Comparison of ENCODE assay signal across 10 cellular contexts in the genomic region with DNA sequence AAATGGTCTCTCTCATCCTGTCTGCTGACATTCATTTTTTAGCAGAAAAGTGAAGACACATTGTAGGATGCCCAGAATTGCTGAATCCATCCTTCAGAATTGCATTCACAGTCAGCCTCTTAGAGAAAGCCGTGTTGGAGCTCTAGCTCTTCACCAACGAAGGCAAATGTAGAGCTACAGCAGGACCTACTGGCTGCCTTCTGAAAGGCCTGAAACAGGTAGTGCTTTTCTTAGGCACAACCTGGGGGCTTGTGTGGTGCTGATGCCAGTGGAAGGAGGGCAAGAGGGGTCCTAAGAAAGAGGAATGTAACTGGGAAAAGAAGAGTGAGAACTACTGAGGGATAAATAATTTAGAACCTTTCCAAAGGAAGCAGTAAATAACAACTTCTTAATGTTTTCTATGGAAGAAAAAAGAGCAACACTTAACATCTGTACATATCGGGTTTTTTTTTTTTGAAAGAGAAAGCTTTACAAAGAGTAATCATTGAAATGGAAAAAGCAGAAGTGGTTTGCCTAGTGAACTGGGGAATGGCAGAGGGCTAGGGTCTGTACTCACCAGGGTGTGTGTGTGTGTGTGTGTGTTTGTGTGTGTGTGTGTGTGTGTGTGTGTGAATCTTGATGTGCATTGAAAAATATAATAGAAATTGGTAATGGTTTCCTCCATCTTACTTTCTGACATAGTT.
DNase-seq lines count a peak whose midpoint lies in the region; ATAC-seq and TF ChIP-seq lines count a peak whose summit lies in the region.
"Had no signal": no experiment of that assay in that cellular context is flagged by ENCODE, and none has a peak within 500 bp of the region (broad histone marks: within the 10 kb centered on the region; RNA-seq: fewer than 3 reads in every experiment).

No MANE protein-coding gene starts in this region.

- no peak overlapping the region for H3K23ac ChIP-seq in mesenchymal stem cell (ENCODE audit: low read length in 2 of 2)

- no peak overlapping the region for H2BK5ac ChIP-seq in mesenchymal stem cell (ENCODE audit: low read depth, low read length, poor library complexity, severe bottlenecking)

- peak; percentile 10 for TF ChIP-seq CTCF in GM06990 (IDR thresholded peaks at IDR 0.05; ENCODE audit: insufficient read depth, low read length, poor library complexity, severe bottlenecking)
- no peak for TF ChIP-seq CTCF in Peyer's patch (IDR thresholded peaks at IDR 0.05)

- no peaks in the 10 kb centered on the region for H3K4me1 Mint-ChIP-seq in activated T-helper 17 cell treated with anti-CD3 and anti-CD28 coated beads, Interleukin-2, amount 50 U/mL, for 72 hours

- no peak overlapping the region for H2BK120ac ChIP-seq in mesenchymal stem cell (ENCODE audit: low read depth, low read length)

- no peak overlapping the region for H3K4me2 ChIP-seq in mesenchymal stem cell (ENCODE audit: low read length, poor library complexity, severe bottlenecking)

- WGBS in mesenchymal stem cell = 90% methylated on average over 3 of the region's 3 CpGs

- no peak overlapping the region for H3K27ac Mint-ChIP-seq in activated T-helper 17 cell treated with anti-CD3 and anti-CD28 coated beads, Interleukin-2, amount 50 U/mL, for 72 hours

- no peaks in the 10 kb centered on the region for H3K36me3 ChIP-seq in GM06990 (ENCODE audit: control insufficient read depth, insufficient read depth, low read length)
- no peaks in the 10 kb centered on the region for H3K36me3 ChIP-seq in Peyer's patch
- no peaks in the 10 kb centered on the region for H3K36me3 ChIP-seq in mesenchymal stem cell (ENCODE audit: control insufficient read depth in 1 of 2, insufficient read depth in 2 of 2, low read depth in 1 of 2, low read length in 2 of 2)
- H3K36me3 ChIP-seq: sigmoid colon, transverse colon had no signal

- DNase-seq in GM06990 (ENCODE audit: extremely low read depth, insufficient read length) (peak; percentile 25), Peyer's patch (peak in 2 of 3 donors; percentile 42 to 63), NCI-H2196 treated with DMSO at 0.1 percent for 48 hours (lab: John Stamatoyannopoulos, UW; ENCODE audit: unreplicated experiment) (no peak), NCI-H146 treated with DMSO at 0.1 percent for 48 hours (lab: John Stamatoyannopoulos, UW; ENCODE audit: unreplicated experiment) (no peak), mesenchymal stem cell (no peak)
- DNase-seq: sigmoid colon, transverse colon had no signal

- no peak overlapping the region for H2AFZ ChIP-seq in mesenchymal stem cell (ENCODE audit: low read depth, low read length)

- no peak overlapping the region for H4K8ac ChIP-seq in mesenchymal stem cell (ENCODE audit: low read length)

- H3K4me3 Mint-ChIP-seq in activated T-helper 17 cell treated with anti-CD3 and anti-CD28 coated beads, Interleukin-2, amount 50 U/mL, for 72 hours = no peak overlapping the region

- H3K27ac ChIP-seq in Peyer's patch (peak overlapping the region in 1 of 4 donors; percentile 39), mesenchymal stem cell (ENCODE audit: low read length, poor library complexity, severe bottlenecking) (no peak overlapping the region)
- H3K27ac ChIP-seq: sigmoid colon, transverse colon had no signal

- no peaks in the 10 kb centered on the region; the same call in 1 of the 2 replicates for H3K27me3 ChIP-seq in GM06990 (replicated peaks; ENCODE audit: control insufficient read depth, insufficient read depth, low read length)
- H3K27me3 ChIP-seq in Peyer's patch = no peaks in the 10 kb centered on the region
- no peaks in the 10 kb centered on the region for H3K27me3 ChIP-seq in mesenchymal stem cell (ENCODE audit: control insufficient read depth in 1 of 2, insufficient read depth in 1 of 2, low read length in 2 of 2)
- H3K27me3 ChIP-seq: sigmoid colon, transverse colon had no signal

- no peak overlapping the region for H4K91ac ChIP-seq in mesenchymal stem cell (ENCODE audit: low read length)

- H3K4me3 ChIP-seq in GM06990 (replicated peaks; ENCODE audit: low read depth, low read length) (no peak overlapping the region), Peyer's patch (no peak overlapping the region), mesenchymal stem cell (ENCODE audit: insufficient read depth in 1 of 2, low read depth in 1 of 2, low read length in 2 of 2) (no peak overlapping the region)
- H3K4me3 ChIP-seq: sigmoid colon, transverse colon had no signal

- H2AK5ac ChIP-seq in mesenchymal stem cell (ENCODE audit: low read length, severe bottlenecking) = no peak overlapping the region

- H3K9me3 ChIP-seq in Peyer's patch = no peaks in the 10 kb centered on the region
- no peaks in the 10 kb centered on the region for H3K9me3 ChIP-seq in mesenchymal stem cell (ENCODE audit: control insufficient read depth, low read length)
- H3K9me3 ChIP-seq: sigmoid colon, transverse colon had no signal

- H3K18ac ChIP-seq in mesenchymal stem cell (ENCODE audit: low read depth in 1 of 2, low read length in 2 of 2) = no peak overlapping the region

- ATAC-seq in GM19467 (IDR thresholded peaks at IDR 0.05; ENCODE audit: unreplicated experiment) (peak; percentile 84), HG03097 (IDR thresholded peaks at IDR 0.05; ENCODE audit: low FRiP score, unreplicated experiment) (peak; percentile 97)
- ATAC-seq in activated T-helper 17 cell treated with anti-CD3 and anti-CD28 coated beads, Interleukin-2, amount 50 U/mL, for 72 hours (replicated peaks) = no peak

- H3K36me3 Mint-ChIP-seq in activated T-helper 17 cell treated with anti-CD3 and anti-CD28 coated beads, Interleukin-2, amount 50 U/mL, for 72 hours (ENCODE audit: low read depth) = no peaks in the 10 kb centered on the region

- H3K4ac ChIP-seq in mesenchymal stem cell (ENCODE audit: low read depth in 1 of 2, low read length in 2 of 2) = no peak overlapping the region

- H3K14ac ChIP-seq in mesenchymal stem cell (ENCODE audit: low read length in 2 of 2) = no peak overlapping the region

- peaks cover 5% of the 10 kb centered on the region for H3K27me3 Mint-ChIP-seq in activated T-helper 17 cell treated with anti-CD3 and anti-CD28 coated beads, Interleukin-2, amount 50 U/mL, for 72 hours

- H3K9me3 Mint-ChIP-seq in activated T-helper 17 cell treated with anti-CD3 and anti-CD28 coated beads, Interleukin-2, amount 50 U/mL, for 72 hours = no peaks in the 10 kb centered on the region

- no peak overlapping the region for H2BK15ac ChIP-seq in mesenchymal stem cell (ENCODE audit: low read depth, poor library complexity, severe bottlenecking)

- H3K4me1 ChIP-seq in Peyer's patch (no peaks in the 10 kb centered on the region), mesenchymal stem cell (ENCODE audit: control insufficient read depth, insufficient read depth, low read depth, low read length) (no peaks in the 10 kb centered on the region)
- H3K4me1 ChIP-seq: sigmoid colon, transverse colon had no signal

- H3K79me1 ChIP-seq in mesenchymal stem cell (replicated peaks; ENCODE audit: low read length, poor library complexity, severe bottlenecking) = no peaks in the 10 kb centered on the region

- no peak for TF ChIP-seq POLR2A in Peyer's patch (IDR thresholded peaks at IDR 0.05)

- H2BK12ac ChIP-seq in mesenchymal stem cell (ENCODE audit: low read length in 2 of 2) = no peak overlapping the region

- no peak overlapping the region for H3K9ac ChIP-seq in mesenchymal stem cell (ENCODE audit: low read length)

Comparison
In these comparisons a context has a peak if more than half of its experiments do, and no peak if none do; other contexts are left out.
1. DNase-seq: peak in GM06990 (single experiment) and Peyer's patch (2 of 3); none in NCI-H2196 treated with DMSO at 0.1 percent for 48 hours (single experiment), NCI-H146 treated with DMSO at 0.1 percent for 48 hours (single experiment) and mesenchymal stem cell (single experiment).